In the genomic region with DNA sequence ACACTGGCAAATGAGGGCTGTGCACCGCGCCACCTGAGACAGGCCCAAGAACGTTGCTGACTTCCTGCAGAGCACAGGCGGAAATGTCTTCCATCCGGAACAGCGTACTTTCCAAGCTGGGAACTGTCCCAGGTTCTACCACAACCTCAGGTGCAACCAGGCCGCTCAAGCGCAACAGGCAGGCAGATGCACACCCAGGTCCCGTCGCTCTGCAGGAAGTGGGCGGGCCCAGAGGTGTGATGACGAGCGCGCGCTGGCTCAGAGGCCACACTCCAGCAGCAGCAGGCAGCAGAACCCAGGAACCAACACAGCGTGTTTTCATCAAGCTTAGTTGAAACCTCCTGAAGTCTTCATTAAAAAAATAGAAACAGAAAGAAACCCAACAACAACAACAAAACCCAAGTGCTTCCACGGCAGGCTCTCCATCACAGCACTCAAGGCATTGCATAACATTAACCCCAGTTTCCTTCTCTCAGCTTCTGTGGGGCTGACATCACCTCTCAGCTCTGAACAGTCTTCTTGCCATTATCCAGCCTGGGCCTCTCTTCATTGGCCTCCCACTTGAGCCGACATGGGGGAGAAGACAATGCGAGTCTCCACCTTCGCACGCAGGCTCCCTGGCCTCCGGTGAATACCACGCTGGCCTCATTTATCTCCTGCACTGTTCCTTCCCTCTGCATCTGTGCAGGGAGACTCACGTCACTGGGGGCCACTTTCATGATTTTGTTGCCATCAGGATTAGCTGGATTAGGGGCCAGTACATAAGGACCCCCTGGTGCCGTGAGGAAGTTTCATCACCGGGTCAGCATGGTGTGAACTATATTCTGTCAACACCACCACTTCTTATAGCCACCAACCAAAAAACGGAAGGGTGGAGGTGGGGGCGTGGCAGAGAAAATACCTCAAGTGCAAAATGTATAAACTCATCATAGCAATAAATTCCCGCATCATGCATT, we compare ENCODE assay signal across 9 cellular contexts. TPM values are rescaled to one million over a fixed set of nuclear protein-coding genes. Genes with fewer than 3 reads are reported as not detected.
DNase-seq lines count a peak whose midpoint lies in the region; ATAC-seq, FAIRE-seq and TF ChIP-seq lines count a peak whose summit lies in the region.
"Had no signal": no experiment of that assay in that cellular context is flagged by ENCODE, and none has a peak within 500 bp of the region (broad histone marks: within the 10 kb centered on the region; RNA-seq: fewer than 3 reads in every experiment).

No MANE protein-coding gene starts in this region.

- TF ChIP-seq EP300 in HepG2 (IDR thresholded peaks at IDR 0.05; ENCODE audit: low read depth in 2 of 2, low read length in 2 of 2) (no peak), HepG2 (CRISPR knock-in tag; IDR thresholded peaks at IDR 0.05; ENCODE audit: borderline replicate concordance) (no peak)

- no peak for TF ChIP-seq RAD21 in HepG2 (CRISPR knock-in tag; IDR thresholded peaks at IDR 0.05)

- no peaks in the 10 kb centered on the region for H4K20me1 ChIP-seq in HepG2 (ENCODE audit: insufficient read depth, low read length)

- no peak overlapping the region for H3K4me2 ChIP-seq in HepG2 (ENCODE audit: low read depth, low read length)

- H3K4me3 ChIP-seq in right lobe of liver (no peak overlapping the region), HepG2 (replicated peaks in 1 of 3; ENCODE audit: insufficient read depth in 1 of 3, low read depth in 2 of 3, low read length in 3 of 3) (no peak overlapping the region), foreskin fibroblast (ENCODE audit: low read depth in 1 of 2, low read length in 2 of 2) (no peak overlapping the region)

- POLR2A ChIA-PET in HepG2 (lab: Yijun Ruan, JAX): no interaction called here

- in situ Hi-C loops in HepG2 (cut with HindIII; ENCODE audit: extremely low pct_ligation_motif_present, low pct_unique_long_range_greater_than_20kb): no loop called here

- H3K9ac ChIP-seq in HepG2 (ENCODE audit: insufficient read depth, low read depth, low read length): no peak overlapping the region

- no peak overlapping the region for H2AFZ ChIP-seq in HepG2 (ENCODE audit: low read length)

- no peaks in the 10 kb centered on the region for H3K36me3 ChIP-seq in right lobe of liver
- H3K36me3 ChIP-seq in HepG2 (replicated peaks in 1 of 2; ENCODE audit: control insufficient read depth in 1 of 2, insufficient read depth in 2 of 2, low read length in 2 of 2): peaks cover 0 to 17% of the 10 kb centered on the region in 2 experiments; a peak in 4 of 5 replicates

- FAIRE-seq in HepG2 (lab: Jason Lieb, UNC): no peak
- FAIRE-seq: endothelial cell of umbilical vein had no signal

- H3K4me1 ChIP-seq in right lobe of liver: no peaks in the 10 kb centered on the region
- peaks cover 1% of the 10 kb centered on the region; the same call in 1 of the 2 replicates for H3K4me1 ChIP-seq in HepG2 (ENCODE audit: insufficient read depth, low read length)

- 63% methylated on average over 17 of the region's 29 CpGs for whole genome bisulfite sequencing in right lobe of liver (ENCODE audit: insufficient coverage, low coverage, low lambda C conversion rate, missing lambda C conversion rate)
- WGBS in HepG2 (ENCODE audit: low lambda C conversion rate): 93% methylated on average over 24 of the region's 29 CpGs

- H3K9me3 ChIP-seq in right lobe of liver (no peaks in the 10 kb centered on the region), HepG2 (ENCODE audit: low read length) (no peaks in the 10 kb centered on the region)

- intact Hi-C loops in right lobe of liver (cut with DNase I): no loop called here
- intact Hi-C loops in HepG2 (cut with micrococcal nuclease; ENCODE audit: unreplicated experiment): no loop called here
- intact Hi-C loops in head of caudate nucleus (cut with DNase I): no loop called here

- H3K27ac ChIP-seq in right lobe of liver: no peak overlapping the region
- H3K27ac ChIP-seq in HepG2 (ENCODE audit: extremely low read length, insufficient read depth, low read length): no peak overlapping the region

- no peaks in the 10 kb centered on the region for H3K27me3 ChIP-seq in right lobe of liver
- H3K27me3 ChIP-seq in HepG2 (ENCODE audit: control insufficient read depth in 1 of 2, insufficient read depth in 2 of 2, low read length in 2 of 2): no peaks in the 10 kb centered on the region

- peak in 3 of 4 donors; percentile 36 to 52 (median 44) for ATAC-seq in right lobe of liver
- ATAC-seq in HepG2: no peak
- ATAC-seq in HG03135 (IDR thresholded peaks at IDR 0.05; ENCODE audit: unreplicated experiment): peak; percentile 91

- peaks cover 7% of the 10 kb centered on the region for H3K79me2 ChIP-seq in HepG2 (ENCODE audit: insufficient read depth, low read length)

- BruUV-seq in HepG2 (replicated peaks; lab: Mats Ljungman, UMichigan): no TSS peak

- CTCF ChIA-PET in HepG2 (lab: Yijun Ruan, JAX; ENCODE audit: low intra/inter-chr PET ratio, low total read pairs): no interaction called here

- DNase-seq in right lobe of liver (no peak), HepG2 (ENCODE audit: low spot score) (no peak), NCI-H82 (lab: John Stamatoyannopoulos, UW) (peak; percentile 82), activated T-cell treated with anti-CD3 and anti-CD28 coated beads for 24 hours (ENCODE audit: low read depth) (peak; percentile 73), head of caudate nucleus (peak in 41 of 42 donors; percentile 42 to 90 (median 68)), foreskin fibroblast (no peak)
- peak; percentile 58 to 72 (median 72) for DNase-seq in stimulated activated CD4-positive, alpha-beta T cell treated with anti-CD3 and anti-CD28 coated beads, TNF-alpha, amount 100 ng/mL, for 48 hours (ENCODE audit: low read depth in 3 of 3)

- TF ChIP-seq CTCF in right lobe of liver (IDR thresholded peaks at IDR 0.05) (no peak), HepG2 (CRISPR knock-in tag; IDR thresholded peaks at IDR 0.05) (no peak), foreskin fibroblast (IDR thresholded peaks at IDR 0.05; ENCODE audit: low read depth, low read length) (no peak)

- TF ChIP-seq POLR2A in right lobe of liver (IDR thresholded peaks at IDR 0.05): no peak
- no peak for TF ChIP-seq POLR2A in HepG2 (IDR thresholded peaks at IDR 0.05; ENCODE audit: insufficient read depth in 1 of 2, low read depth in 2 of 2, low read length in 2 of 2)

TF ChIP-seq in HepG2, 621 proteins besides CTCF, POLR2A, EP300 and RAD21 (continues in another document):
- no peak for TF ChIP-seq ZNF230 (CRISPR knock-in tag; IDR thresholded peaks at IDR 0.05)
- TF ChIP-seq SIX4 (CRISPR knock-in tag; IDR thresholded peaks at IDR 0.05): no peak
- no peak for TF ChIP-seq ZNF775 (CRISPR knock-in tag; IDR thresholded peaks at IDR 0.05; ENCODE audit: borderline replicate concordance)
- no peak for TF ChIP-seq ZNF644 (CRISPR knock-in tag; IDR thresholded peaks at IDR 0.05; ENCODE audit: low read depth)
- no peak for TF ChIP-seq SMAD9 (CRISPR knock-in tag; IDR thresholded peaks at IDR 0.05)
- no peak for TF ChIP-seq ZNF619 (CRISPR knock-in tag; IDR thresholded peaks at IDR 0.05)
- TF ChIP-seq, protein P1, sequence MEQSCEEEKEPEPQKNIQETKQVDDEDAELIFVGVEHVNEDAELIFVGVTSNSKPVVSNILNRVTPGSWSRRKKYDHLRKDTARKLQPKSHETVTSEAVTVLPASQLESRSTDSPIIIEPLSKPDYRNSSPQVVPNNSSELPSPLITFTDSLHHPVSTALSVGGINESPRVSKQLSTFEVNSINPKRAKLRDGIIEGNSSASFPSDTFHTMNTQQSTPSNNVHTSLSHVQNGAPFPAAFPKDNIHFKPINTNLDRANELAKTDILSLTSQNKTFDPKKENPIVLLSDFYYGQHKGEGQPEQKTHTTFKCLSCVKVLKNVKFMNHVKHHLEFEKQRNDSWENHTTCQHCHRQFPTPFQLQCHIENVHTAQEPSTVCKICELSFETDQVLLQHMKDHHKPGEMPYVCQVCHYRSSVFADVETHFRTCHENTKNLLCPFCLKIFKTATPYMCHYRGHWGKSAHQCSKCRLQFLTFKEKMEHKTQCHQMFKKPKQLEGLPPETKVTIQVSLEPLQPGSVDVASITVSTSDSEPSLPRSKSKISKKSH (CRISPR knock-in tag; IDR thresholded peaks at IDR 0.05; ENCODE audit: borderline replicate concordance): no peak

RNA-seq across cellular contexts. Expression of a gene that starts 22.1 kb away (rescaled TPM):
- total RNA-seq in right lobe of liver: 1 to 10 TPM; 2.0 to 8.3 (median 5.2) TPM
- total RNA-seq in HepG2 (2016; rRNA removed; fragmentation: Illumina TruSeq; extraction: Trizol): 2.6 and 2.8 TPM in 2 replicates
- 1.5 and 2.5 TPM in 2 replicates for total RNA-seq in HepG2 (2016; cell fraction: cytosol; rRNA removed; fragmentation: Illumina TruSeq; extraction: Trizol; ENCODE audit: low read depth)
- 2.4 and 2.8 TPM in 2 replicates for total RNA-seq in HepG2 (2016; cell fraction: insoluble cytoplasmic fraction; rRNA removed; fragmentation: Illumina TruSeq; extraction: Trizol)
- total RNA-seq in HepG2 (2016; cell fraction: membrane; rRNA removed; fragmentation: Illumina TruSeq; extraction: Trizol): 2.2 TPM in 2 replicates
- total RNA-seq in HepG2 (2016; cell fraction: nucleus; rRNA removed; fragmentation: Illumina TruSeq; extraction: Trizol): 5.0 and 8.5 TPM in 2 replicates
- polyA plus RNA-seq in HepG2 (2011; rRNA removed): 2.9 and 3.9 TPM in 2 replicates
- 1.6 and 1.7 TPM in 2 replicates for polyA plus RNA-seq in HepG2 (2011; cell fraction: cytosol; rRNA removed)
- polyA plus RNA-seq in HepG2 (2011; cell fraction: nucleus; rRNA removed): 10.6 TPM in 2 replicates
- 4.2 and 4.9 TPM in 2 replicates for polyA plus RNA-seq in HepG2 (2012)
- 0.23 and 0.42 TPM in 2 replicates for polyA plus RNA-seq in HepG2 (2016; cell fraction: cytosol; fragmentation: Illumina TruSeq; extraction: Trizol; ENCODE audit: low read depth)
- polyA plus RNA-seq in HepG2 (2016; cell fraction: insoluble cytoplasmic fraction; fragmentation: Illumina TruSeq; extraction: Trizol; ENCODE audit: low read depth): 1.0 and 3.0 TPM in 2 replicates
- 0.34 and 0.76 TPM in 2 replicates for polyA plus RNA-seq in HepG2 (2016; cell fraction: membrane; fragmentation: Illumina TruSeq; extraction: Trizol; ENCODE audit: low read depth)
- 8.5 and 10.5 TPM in 2 replicates for polyA plus RNA-seq in HepG2 (2016; cell fraction: nucleus; fragmentation: Illumina TruSeq; extraction: Trizol; ENCODE audit: insufficient read depth, low read depth)
- polyA minus RNA-seq in HepG2 (2011; rRNA and poly(A)+ RNA removed; ENCODE audit: low replicate concordance): 12.2 and 12.3 TPM in 2 replicates
- 5.9 and 10.5 TPM in 2 replicates for polyA minus RNA-seq in HepG2 (2011; cell fraction: cytosol; rRNA and poly(A)+ RNA removed)
- 13.8 and 22.4 TPM in 2 replicates for polyA minus RNA-seq in HepG2 (2011; cell fraction: nucleus; rRNA and poly(A)+ RNA removed)

Comparison
In these comparisons a context has a peak if more than half of its experiments do, and no peak if none do; other contexts are left out.
1. DNase-seq: peak in NCI-H82 (single experiment), activated T-cell treated with anti-CD3 and anti-CD28 coated beads for 24 hours (single experiment), head of caudate nucleus (41 of 42) and stimulated activated CD4-positive, alpha-beta T cell treated with anti-CD3 and anti-CD28 coated beads, TNF-alpha, amount 100 ng/mL, for 48 hours (3 of 3); none in right lobe of liver (0 of 3), HepG2 (single experiment) and foreskin fibroblast (0 of 2).